Comparison of ENCODE assay signal across 8 cellular contexts in genomic region chr15:75453703-75454470, GRCh38. TPM values are rescaled to one million over a fixed set of nuclear protein-coding genes. Genes with fewer than 3 reads are reported as not detected.
DNase-seq lines count a peak whose midpoint lies in the region; ATAC-seq and TF ChIP-seq lines count a peak whose summit lies in the region.

No MANE protein-coding gene starts in this region.

- 0 to 1% (median 0%) methylated on average over 53 to 57 of the region's 57 CpGs for WGBS in ovary, 3 donors
- WGBS in thyroid gland, 2 donors = 0% methylated on average over 36 to 37 of the region's 57 CpGs

- H3K4me1 ChIP-seq in adipocyte (ENCODE audit: control insufficient read depth, insufficient read depth, low read length) (peaks cover 37% of the 10 kb centered on the region), ovary (ENCODE audit: insufficient read depth) (no peaks in the 10 kb centered on the region), thyroid gland (peaks cover 16 to 17% of the 10 kb centered on the region in 2 donors)

- H3K36me3 ChIP-seq in adipocyte (ENCODE audit: control insufficient read depth, insufficient read depth, low read length, severe bottlenecking) (no peaks in the 10 kb centered on the region), ovary (no peaks in the 10 kb centered on the region), thyroid gland (no peaks in the 10 kb centered on the region)

- intact Hi-C loops in Right ventricle myocardium superior (cut with DNase I) = no loop called here
- intact Hi-C loops in ovary (cut with DNase I) = loop anchor here in 2 of 4 donors (5.0 to 10.0 kb wide), 3 partner anchors 87 to 191 kb away; partner anchors contain the start of genes IMP3 (in 1 of the 2), MAN2C1 (in 1 of the 2), SNUPN (in 1 of the 2) and SNX33 (in 1 of the 2)
- intact Hi-C loops in thyroid gland (cut with DNase I) = loop anchor here (5.0 kb wide), 1 partner anchor 87 kb away; the partner anchor contains the start of gene MAN2C1

- TF ChIP-seq POLR2A in ovary (IDR thresholded peaks at IDR 0.05) = peak; percentile 81
- TF ChIP-seq POLR2A in thyroid gland (IDR thresholded peaks at IDR 0.05) = peak in 1 of 2 donors; percentile 68

- H3K9me3 ChIP-seq in adipocyte (ENCODE audit: control insufficient read depth, low read length) (no peaks in the 10 kb centered on the region), ovary (no peaks in the 10 kb centered on the region), thyroid gland (no peaks in the 10 kb centered on the region)

- H3K27ac ChIP-seq in ovary (peak overlapping the region; percentile 81 to 89), thyroid gland (peak overlapping the region; percentile 85 to 98 (median 97))

- TF ChIP-seq CTCF in GM12875 (IDR thresholded peaks at IDR 0.05; ENCODE audit: borderline replicate concordance, insufficient read depth, low read depth, low read length) (no peak), ovary (IDR thresholded peaks at IDR 0.05) (no peak), thyroid gland (IDR thresholded peaks at IDR 0.05) (no peak)

- no peaks in the 10 kb centered on the region for H3K27me3 ChIP-seq in adipocyte (replicated peaks; ENCODE audit: control insufficient read depth, insufficient read depth, low read length)
- H3K27me3 ChIP-seq in ovary = no peaks in the 10 kb centered on the region
- no peaks in the 10 kb centered on the region for H3K27me3 ChIP-seq in thyroid gland

- peak; percentile 31 for TF ChIP-seq EP300 in ovary (IDR thresholded peaks at IDR 0.05)

- H3K9ac ChIP-seq in adipocyte (ENCODE audit: low read length) = peak overlapping the region; percentile 95

- H3K4me3 ChIP-seq in GM12875 (ENCODE audit: low read depth, low read length) (peak overlapping the region; percentile 87), adipocyte (ENCODE audit: low read length) (peak overlapping the region; percentile 93), ovary (peak overlapping the region; percentile 76), thyroid gland (replicated peaks in 1 of 3) (peak overlapping the region in 2 of 3 donors; percentile 42 to 78)

- peak; percentile 32 for ATAC-seq in HG02763 (IDR thresholded peaks at IDR 0.05; ENCODE audit: unreplicated experiment)
- ATAC-seq in Right ventricle myocardium superior (ENCODE audit: poor library complexity) = peak; percentile 64

- DNase-seq in NCI-H1417 treated with DMSO at 0.1 percent for 48 hours (lab: John Stamatoyannopoulos, UW) (peak; percentile 99), SW 1271 (lab: John Stamatoyannopoulos, UW) (peak; percentile 100), adipocyte (ENCODE audit: low read depth) (peak; percentile 100), Right ventricle myocardium superior (peak; percentile 99), ovary (peak; percentile 97 to 99 (median 98)), thyroid gland (peak; percentile 98 to 99)

RNA-seq across cellular contexts. Expression of gene SIN3A, which starts 2.4 kb away (rescaled TPM):
- total RNA-seq in Right ventricle myocardium superior = 25.4 TPM
- 100 to 1,000 TPM in 4 of 7 donors, 10 to 100 TPM in 3; 40.1 to 115 (median 103) TPM for total RNA-seq in ovary
- polyA plus RNA-seq in ovary = 10 to 100 TPM; 29.3 to 50.6 TPM
- 100 to 1,000 TPM in 1 of 4 donors, 10 to 100 TPM in 3; 51.4 to 146 (median 84.2) TPM for total RNA-seq in thyroid gland

Comparison
In these comparisons a context has a peak if more than half of its experiments do, and no peak if none do; other contexts are left out.
1. Peak in every context shown above with its lines: DNase-seq, ATAC-seq, H3K4me3 ChIP-seq and H3K27ac ChIP-seq.